Comparison of ENCODE assay signal across 8 cellular contexts in the genomic region with DNA sequence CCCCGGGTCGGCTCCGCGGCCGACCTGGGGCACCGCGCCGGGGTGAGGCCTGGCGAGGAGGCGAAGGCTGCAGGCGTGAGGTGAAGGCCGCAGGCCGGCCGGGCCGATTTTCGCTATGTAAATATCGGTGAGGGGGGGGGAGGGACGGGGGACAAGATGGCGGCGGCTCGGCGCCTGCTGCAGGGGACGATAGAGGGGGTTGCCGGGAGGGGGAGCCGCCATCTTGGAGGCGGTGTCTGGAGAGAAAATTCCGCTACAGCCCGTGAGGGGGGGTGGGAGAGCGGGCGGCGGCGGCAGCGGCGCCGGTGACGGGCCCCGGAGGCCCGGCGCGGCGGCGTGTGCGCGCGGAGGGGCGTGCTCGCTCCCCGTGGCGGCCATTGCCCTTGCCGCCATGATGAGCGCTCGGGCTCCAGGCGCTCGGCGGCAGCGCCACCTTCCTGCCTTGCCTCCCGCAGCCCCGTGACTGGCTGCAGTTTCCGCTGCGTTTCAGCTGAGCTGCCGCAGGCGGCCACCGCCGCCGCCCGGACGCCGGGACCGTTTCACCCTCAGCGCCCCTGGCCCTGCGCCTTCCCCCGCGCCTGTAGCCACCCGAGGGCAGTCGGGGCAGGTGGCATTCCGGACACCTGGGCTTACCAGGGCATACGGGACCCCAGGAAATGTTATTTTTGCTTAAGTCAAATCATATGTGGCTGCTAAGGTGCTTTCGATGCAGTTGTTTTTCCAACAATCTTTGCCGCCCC. TPM values are rescaled to one million over a fixed set of nuclear protein-coding genes. Genes with fewer than 3 reads are reported as not detected.
DNase-seq lines count a peak whose midpoint lies in the region; ATAC-seq and TF ChIP-seq lines count a peak whose summit lies in the region.

No MANE protein-coding gene starts in this region.

- intact Hi-C loops in activated naive CD4-positive, alpha-beta T cell treated with anti-CD3 and anti-CD28 coated beads for 36 hours (cut with micrococcal nuclease) = loop anchor here (1.0 to 5.0 kb wide), 12 partner anchors 19 to 543 kb away; a partner anchor contains a TSS

- H3K4me1 ChIP-seq in SJCRH30 = peaks cover 18% of the 10 kb centered on the region
- H3K4me1 ChIP-seq in gastroesophageal sphincter = peaks cover 0 to 75% (median 29%) of the 10 kb centered on the region in 3 donors

- WGBS in gastroesophageal sphincter (ENCODE audit: low coverage in 1 of 2), 2 donors = 0% methylated on average over 2 of the region's 79 CpGs

- peak overlapping the region; percentile 89 for H3K27ac Mint-ChIP-seq in activated naive CD4-positive, alpha-beta T cell treated with anti-CD3 and anti-CD28 coated beads for 36 hours

- H3K4me3 ChIP-seq in LNCaP clone FGC (ENCODE audit: low read depth, low read length) (peak overlapping the region; percentile 76), SJCRH30 (peak overlapping the region; percentile 69), gastroesophageal sphincter (peak overlapping the region; percentile 67 to 98)

- TF ChIP-seq EP300 in gastroesophageal sphincter (IDR thresholded peaks at IDR 0.05) = no peak

- peak overlapping the region; percentile 80 for H3K4me3 Mint-ChIP-seq in activated naive CD4-positive, alpha-beta T cell treated with anti-CD3 and anti-CD28 coated beads for 36 hours

- H3K27ac ChIP-seq in SJCRH30 (peak overlapping the region; percentile 97), gastroesophageal sphincter (peak overlapping the region; percentile 96 to 100 (median 100)), temporal lobe (ENCODE audit: low read depth, low read length) (peak overlapping the region; percentile 95)

- DNase-seq in GF-D8 (lab: John Stamatoyannopoulos, UW) = peak; percentile 56
- peak; percentile 81 for DNase-seq in H4 (ENCODE audit: low spot score)
- peak; percentile 53 for DNase-seq in LNCaP clone FGC (ENCODE audit: low read depth)
- DNase-seq in SJCRH30 = peak; percentile 87 to 89
- peak; percentile 89 for DNase-seq in activated naive CD4-positive, alpha-beta T cell treated with anti-CD3 and anti-CD28 coated beads for 36 hours
- peak; percentile 62 for DNase-seq in occipital lobe (lab: John Stamatoyannopoulos, UW)

- TF ChIP-seq CTCF in LNCaP clone FGC (IDR thresholded peaks at IDR 0.05; ENCODE audit: control insufficient read depth, extremely low read depth, insufficient read depth) (peak; percentile 38), gastroesophageal sphincter (IDR thresholded peaks at IDR 0.05) (peak in 3 of 4 experiments; percentile 58 to 84 (median 59))

- no peaks in the 10 kb centered on the region for H3K27me3 Mint-ChIP-seq in activated naive CD4-positive, alpha-beta T cell treated with anti-CD3 and anti-CD28 coated beads for 36 hours (ENCODE audit: low read depth)

- H3K9me3 ChIP-seq in SJCRH30 (replicated peaks) (no peaks in the 10 kb centered on the region), gastroesophageal sphincter (no peaks in the 10 kb centered on the region)

- no peaks in the 10 kb centered on the region for H3K9me3 Mint-ChIP-seq in activated naive CD4-positive, alpha-beta T cell treated with anti-CD3 and anti-CD28 coated beads for 36 hours

- H3K36me3 ChIP-seq in SJCRH30 (peaks cover 8% of the 10 kb centered on the region), gastroesophageal sphincter (no peaks in the 10 kb centered on the region)

- peaks cover 56% of the 10 kb centered on the region for H3K4me1 Mint-ChIP-seq in activated naive CD4-positive, alpha-beta T cell treated with anti-CD3 and anti-CD28 coated beads for 36 hours (ENCODE audit: low read depth)

- peaks cover 15% of the 10 kb centered on the region for H3K36me3 Mint-ChIP-seq in activated naive CD4-positive, alpha-beta T cell treated with anti-CD3 and anti-CD28 coated beads for 36 hours (ENCODE audit: low read depth)

- H3K27me3 ChIP-seq in SJCRH30 = no peaks in the 10 kb centered on the region
- H3K27me3 ChIP-seq in gastroesophageal sphincter = no peaks in the 10 kb centered on the region

- CTCF ChIA-PET in activated naive CD4-positive, alpha-beta T cell treated with anti-CD3 and anti-CD28 coated beads for 36 hours (lab: Charles Lee) = interaction anchor here (0.6 to 1.2 kb wide), 2 partner anchors 14 to 69 kb away, joined by 3 to 4 read pairs; no protein-coding TSS in a partner anchor

- peak; percentile 20 to 40 for TF ChIP-seq POLR2A in gastroesophageal sphincter (IDR thresholded peaks at IDR 0.05)

- peak; percentile 90 for ATAC-seq in gastroesophageal sphincter

RNA-seq across cellular contexts. Expression of a gene that starts 0.7 kb away (rescaled TPM):
- 27.1 and 27.2 TPM in 2 replicates for total RNA-seq in H4 (2014; rRNA removed; shearing (Covaris generic))
- total RNA-seq in SJCRH30 (2014; rRNA removed; shearing (Covaris generic)) = 22.6 and 27.5 TPM in 2 replicates
- 10 to 100 TPM; 27.1 to 27.9 TPM for total RNA-seq in activated naive CD4-positive, alpha-beta T cell treated with anti-CD3 and anti-CD28 coated beads for 36 hours
- total RNA-seq in gastroesophageal sphincter (10 to 100 TPM; 59.6 to 94.3 (median 63.1) TPM), occipital lobe (72.2 TPM), temporal lobe (41.8 TPM)

Comparison
In these comparisons a context has a peak if more than half of its experiments do, and no peak if none do; other contexts are left out.
1. Peak in every context shown above with its lines: DNase-seq, ATAC-seq, H3K4me3 ChIP-seq and H3K27ac ChIP-seq.